8 cellular contexts compared by ENCODE assay signal in the genomic region with DNA sequence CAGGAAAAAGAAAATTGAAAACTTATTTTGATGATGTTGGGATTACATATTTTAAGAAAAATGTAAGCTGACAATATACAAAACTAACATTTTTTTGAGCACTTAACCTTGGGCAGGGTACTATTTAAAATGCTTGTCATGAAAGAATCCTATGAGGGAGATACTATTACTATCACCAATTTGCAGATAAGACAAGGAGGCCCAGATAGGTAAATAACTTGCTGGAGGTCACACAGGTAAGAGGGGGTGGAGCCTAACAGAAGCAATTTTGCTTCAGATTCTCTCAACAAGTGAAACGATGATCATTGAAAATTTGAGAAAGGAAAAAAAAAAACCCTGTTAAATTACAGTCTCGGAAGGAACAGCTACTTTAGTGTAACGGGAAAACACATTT. TPM values are rescaled to one million over a fixed set of nuclear protein-coding genes. Genes with fewer than 3 reads are reported as not detected.
DNase-seq lines count a peak whose midpoint lies in the region; ATAC-seq and TF ChIP-seq lines count a peak whose summit lies in the region.

No MANE protein-coding gene starts in this region.

- intact Hi-C loops in body of pancreas (cut with DNase I): no loop called here

- peak overlapping the region; percentile 98 for H3K27ac ChIP-seq in BLaER1
- H3K27ac ChIP-seq in HUES64 (ENCODE audit: low read depth, low read length): no peak overlapping the region
- H3K27ac ChIP-seq in body of pancreas: peak overlapping the region in 3 of 4 donors; percentile 93 to 99 (median 98)
- no peak overlapping the region for H3K27ac ChIP-seq in mucosa of rectum (ENCODE audit: low read depth in 2 of 2, low read length in 2 of 2)

- H3K27me3 ChIP-seq in BLaER1: no peaks in the 10 kb centered on the region
- H3K27me3 ChIP-seq in HUES64 (ENCODE audit: insufficient read depth, low read length): no peaks in the 10 kb centered on the region
- H3K27me3 ChIP-seq in body of pancreas: no peaks in the 10 kb centered on the region
- no peaks in the 10 kb centered on the region for H3K27me3 ChIP-seq in mucosa of rectum (ENCODE audit: control insufficient read depth in 2 of 2, insufficient read depth in 2 of 2, low read length in 2 of 2)

- H3K9me3 ChIP-seq in BLaER1 (no peaks in the 10 kb centered on the region), HUES64 (ENCODE audit: insufficient read depth, low read depth, low read length) (no peaks in the 10 kb centered on the region), body of pancreas (no peaks in the 10 kb centered on the region), mucosa of rectum (ENCODE audit: control insufficient read depth in 2 of 2, low read length in 2 of 2) (no peaks in the 10 kb centered on the region)

- peaks cover 40% of the 10 kb centered on the region for H3K36me3 ChIP-seq in BLaER1
- H3K36me3 ChIP-seq in HUES64 (ENCODE audit: insufficient read depth, low read length): peaks cover 47% of the 10 kb centered on the region
- H3K36me3 ChIP-seq in body of pancreas (replicated peaks in 1 of 2; ENCODE audit: insufficient read depth in 1 of 2, low read depth in 2 of 2): peaks cover 0 to 7% of the 10 kb centered on the region in 2 donors
- H3K36me3 ChIP-seq in mucosa of rectum (ENCODE audit: control insufficient read depth in 2 of 2, insufficient read depth in 2 of 2, low read length in 2 of 2): peaks cover 16 to 23% of the 10 kb centered on the region in 2 donors

- 62% methylated on average over 2 of the region's 3 CpGs for WGBS in HUES64
- 29 to 45% methylated on average over 3 of the region's 3 CpGs for WGBS in body of pancreas, 2 donors

- H3K9ac ChIP-seq in BLaER1: peak overlapping the region; percentile 98
- H3K9ac ChIP-seq in HUES64 (ENCODE audit: low read depth, low read length): no peak overlapping the region
- no peak overlapping the region for H3K9ac ChIP-seq in mucosa of rectum (ENCODE audit: low read depth in 1 of 2, low read length in 2 of 2)

- no peak for ATAC-seq in body of pancreas
- no peak for ATAC-seq in HG03280 (IDR thresholded peaks at IDR 0.05; ENCODE audit: unreplicated experiment)

- H3K4me2 ChIP-seq in BLaER1: peak overlapping the region; percentile 91

- TF ChIP-seq POLR2A in body of pancreas (IDR thresholded peaks at IDR 0.05): no peak

- TF ChIP-seq CTCF in body of pancreas (IDR thresholded peaks at IDR 0.05): no peak

- H3K4me3 ChIP-seq in BLaER1: peak overlapping the region; percentile 83
- peak overlapping the region; percentile 96 for H3K4me3 ChIP-seq in HUES64 (ENCODE audit: low read length)
- H3K4me3 ChIP-seq in body of pancreas: no peak overlapping the region
- peak overlapping the region; percentile 93 to 99 for H3K4me3 ChIP-seq in mucosa of rectum (ENCODE audit: low read length in 2 of 2)

- H4K20me1 ChIP-seq in BLaER1: peaks cover 26% of the 10 kb centered on the region

- DNase-seq in body of pancreas (no peak), dedifferentiated amniotic fluid mesenchymal stem cell (ENCODE audit: extremely low spot score) (no peak), NCI-H2196 (lab: John Stamatoyannopoulos, UW; ENCODE audit: unreplicated experiment) (no peak), T-helper 9 cell (no peak)

- H3K4me1 ChIP-seq in BLaER1 (peaks cover 29% of the 10 kb centered on the region), HUES64 (ENCODE audit: insufficient read depth, low read length) (peaks cover 23% of the 10 kb centered on the region), body of pancreas (peaks cover 27% of the 10 kb centered on the region), mucosa of rectum (ENCODE audit: control insufficient read depth in 2 of 2, insufficient read depth in 2 of 2, low read length in 2 of 2) (peaks cover 11 to 14% of the 10 kb centered on the region in 2 donors)

RNA-seq across cellular contexts. Expression of a gene that starts 1.2 kb away (rescaled TPM):
- polyA plus RNA-seq in HUES64 (2013, experiment 1 of 2): 99.7 TPM
- 97.7 TPM for polyA plus RNA-seq in HUES64 (2013, experiment 2 of 2)
- 10 to 100 TPM; 36.3 to 62.0 TPM for total RNA-seq in body of pancreas

RNA-seq across cellular contexts. Expression of a gene that starts 2.1 kb away (rescaled TPM):
- polyA plus RNA-seq in HUES64 (2013, experiment 1 of 2): 134 TPM
- 147 TPM for polyA plus RNA-seq in HUES64 (2013, experiment 2 of 2)
- total RNA-seq in body of pancreas: 100 to 1,000 TPM; 118 to 235 TPM

RNA-seq across cellular contexts. Expression of a gene that starts 47.8 kb away (rescaled TPM):
- 34.0 TPM for polyA plus RNA-seq in HUES64 (2013, experiment 1 of 2)
- 34.6 TPM for polyA plus RNA-seq in HUES64 (2013, experiment 2 of 2)
- total RNA-seq in body of pancreas: 1 to 10 TPM; 5.6 to 6.5 TPM

RNA-seq across cellular contexts. Expression of a gene that starts 49.2 kb away (rescaled TPM):
- 2.2 TPM for polyA plus RNA-seq in HUES64 (2013, experiment 1 of 2)
- 2.8 TPM for polyA plus RNA-seq in HUES64 (2013, experiment 2 of 2)
- total RNA-seq in body of pancreas: 1 to 10 TPM; 1.3 to 2.3 TPM

Comparison
In these comparisons a context has a peak if more than half of its experiments do, and no peak if none do; other contexts are left out.
1. H3K27ac ChIP-seq: peak in BLaER1 (single experiment) and body of pancreas (3 of 4); none in HUES64 (single experiment) and mucosa of rectum (0 of 2).
2. H3K4me3 ChIP-seq: peak in BLaER1 (single experiment), HUES64 (single experiment) and mucosa of rectum (2 of 2); none in body of pancreas (0 of 2).